1 cellular context compared by ENCODE assay signal in the genomic region with DNA sequence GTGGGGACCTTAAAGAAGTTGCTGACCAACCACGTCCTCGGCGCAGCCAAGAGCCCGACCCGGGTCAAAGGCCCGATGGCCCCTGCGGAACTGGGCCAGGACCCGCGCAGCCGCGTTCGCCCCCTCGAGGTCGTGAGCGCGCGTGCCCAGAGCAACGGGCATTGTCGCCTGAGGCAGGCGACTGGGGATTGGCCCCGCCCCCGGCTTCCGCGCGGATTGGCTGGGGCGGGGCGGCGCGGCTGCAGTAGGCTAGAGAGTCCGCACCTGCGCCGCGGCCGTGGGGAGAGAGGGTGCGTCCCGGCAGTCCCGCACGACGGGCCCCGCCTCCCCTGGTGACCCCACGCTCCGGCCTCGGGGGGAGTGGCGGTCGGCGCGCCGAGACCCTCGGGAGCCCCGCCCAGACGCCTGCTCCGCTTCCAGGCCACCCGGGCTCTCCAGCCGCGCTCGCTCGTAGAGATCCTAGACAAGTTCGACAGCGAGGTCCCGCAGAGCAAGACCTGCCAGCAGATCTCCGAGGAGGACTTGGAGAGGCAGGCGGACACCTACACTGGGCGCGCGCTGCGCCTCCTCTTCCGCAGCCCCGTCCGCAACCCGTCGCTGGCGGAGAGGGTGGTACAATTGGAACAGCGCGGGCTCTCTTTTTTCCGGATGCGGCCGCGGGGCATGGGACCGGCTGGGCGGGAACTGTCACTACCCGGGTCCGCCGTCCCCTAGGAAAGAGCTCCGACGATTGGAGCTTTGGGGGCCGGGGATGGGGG.
A peak's percentile ranks its signal among the peaks of the same experiment; 100 is the strongest.
TF ChIP-seq lines count a peak whose summit lies in the region.

No MANE protein-coding gene starts in this region.

TF ChIP-seq in K562, 482 proteins besides CTCF, POLR2A, EP300 and RAD21 (continued from another document and continues in another):
- TF ChIP-seq, protein P1, sequence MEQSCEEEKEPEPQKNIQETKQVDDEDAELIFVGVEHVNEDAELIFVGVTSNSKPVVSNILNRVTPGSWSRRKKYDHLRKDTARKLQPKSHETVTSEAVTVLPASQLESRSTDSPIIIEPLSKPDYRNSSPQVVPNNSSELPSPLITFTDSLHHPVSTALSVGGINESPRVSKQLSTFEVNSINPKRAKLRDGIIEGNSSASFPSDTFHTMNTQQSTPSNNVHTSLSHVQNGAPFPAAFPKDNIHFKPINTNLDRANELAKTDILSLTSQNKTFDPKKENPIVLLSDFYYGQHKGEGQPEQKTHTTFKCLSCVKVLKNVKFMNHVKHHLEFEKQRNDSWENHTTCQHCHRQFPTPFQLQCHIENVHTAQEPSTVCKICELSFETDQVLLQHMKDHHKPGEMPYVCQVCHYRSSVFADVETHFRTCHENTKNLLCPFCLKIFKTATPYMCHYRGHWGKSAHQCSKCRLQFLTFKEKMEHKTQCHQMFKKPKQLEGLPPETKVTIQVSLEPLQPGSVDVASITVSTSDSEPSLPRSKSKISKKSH (CRISPR knock-in tag; IDR thresholded peaks at IDR 0.05), result no peak
- peak in 1 of 2 experiments; percentile 44; a peak in 1 of 4 replicates for TF ChIP-seq ETV6 (IDR thresholded peaks at IDR 0.05; ENCODE audit: borderline replicate concordance in 1 of 2, low read depth in 2 of 2, low read length in 1 of 2)
- no peak for TF ChIP-seq ETV6 (CRISPR knock-in tag; IDR thresholded peaks at IDR 0.05; ENCODE audit: borderline replicate concordance)
- no peak for TF ChIP-seq BRCA1 (IDR thresholded peaks at IDR 0.05)
- TF ChIP-seq BRCA1 (CRISPR knock-in tag; IDR thresholded peaks at IDR 0.05), result no peak
- no peak for TF ChIP-seq TBP (optimal IDR thresholded peaks at IDR 0.05; ENCODE audit: low read depth, low read length)
- TF ChIP-seq KHSRP (IDR thresholded peaks at IDR 0.05), result no peak
- TF ChIP-seq, protein P2, sequence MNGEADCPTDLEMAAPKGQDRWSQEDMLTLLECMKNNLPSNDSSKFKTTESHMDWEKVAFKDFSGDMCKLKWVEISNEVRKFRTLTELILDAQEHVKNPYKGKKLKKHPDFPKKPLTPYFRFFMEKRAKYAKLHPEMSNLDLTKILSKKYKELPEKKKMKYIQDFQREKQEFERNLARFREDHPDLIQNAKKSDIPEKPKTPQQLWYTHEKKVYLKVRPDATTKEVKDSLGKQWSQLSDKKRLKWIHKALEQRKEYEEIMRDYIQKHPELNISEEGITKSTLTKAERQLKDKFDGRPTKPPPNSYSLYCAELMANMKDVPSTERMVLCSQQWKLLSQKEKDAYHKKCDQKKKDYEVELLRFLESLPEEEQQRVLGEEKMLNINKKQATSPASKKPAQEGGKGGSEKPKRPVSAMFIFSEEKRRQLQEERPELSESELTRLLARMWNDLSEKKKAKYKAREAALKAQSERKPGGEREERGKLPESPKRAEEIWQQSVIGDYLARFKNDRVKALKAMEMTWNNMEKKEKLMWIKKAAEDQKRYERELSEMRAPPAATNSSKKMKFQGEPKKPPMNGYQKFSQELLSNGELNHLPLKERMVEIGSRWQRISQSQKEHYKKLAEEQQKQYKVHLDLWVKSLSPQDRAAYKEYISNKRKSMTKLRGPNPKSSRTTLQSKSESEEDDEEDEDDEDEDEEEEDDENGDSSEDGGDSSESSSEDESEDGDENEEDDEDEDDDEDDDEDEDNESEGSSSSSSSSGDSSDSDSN (IDR thresholded peaks at IDR 0.05; ENCODE audit: borderline replicate concordance in 1 of 2, low read depth in 2 of 2, low read length in 2 of 2), result no peak
- TF ChIP-seq, protein P3, sequence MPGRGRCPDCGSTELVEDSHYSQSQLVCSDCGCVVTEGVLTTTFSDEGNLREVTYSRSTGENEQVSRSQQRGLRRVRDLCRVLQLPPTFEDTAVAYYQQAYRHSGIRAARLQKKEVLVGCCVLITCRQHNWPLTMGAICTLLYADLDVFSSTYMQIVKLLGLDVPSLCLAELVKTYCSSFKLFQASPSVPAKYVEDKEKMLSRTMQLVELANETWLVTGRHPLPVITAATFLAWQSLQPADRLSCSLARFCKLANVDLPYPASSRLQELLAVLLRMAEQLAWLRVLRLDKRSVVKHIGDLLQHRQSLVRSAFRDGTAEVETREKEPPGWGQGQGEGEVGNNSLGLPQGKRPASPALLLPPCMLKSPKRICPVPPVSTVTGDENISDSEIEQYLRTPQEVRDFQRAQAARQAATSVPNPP (IDR thresholded peaks at IDR 0.05; ENCODE audit: borderline replicate concordance, insufficient read depth, insufficient read length), result no peak
- TF ChIP-seq, protein P4, sequence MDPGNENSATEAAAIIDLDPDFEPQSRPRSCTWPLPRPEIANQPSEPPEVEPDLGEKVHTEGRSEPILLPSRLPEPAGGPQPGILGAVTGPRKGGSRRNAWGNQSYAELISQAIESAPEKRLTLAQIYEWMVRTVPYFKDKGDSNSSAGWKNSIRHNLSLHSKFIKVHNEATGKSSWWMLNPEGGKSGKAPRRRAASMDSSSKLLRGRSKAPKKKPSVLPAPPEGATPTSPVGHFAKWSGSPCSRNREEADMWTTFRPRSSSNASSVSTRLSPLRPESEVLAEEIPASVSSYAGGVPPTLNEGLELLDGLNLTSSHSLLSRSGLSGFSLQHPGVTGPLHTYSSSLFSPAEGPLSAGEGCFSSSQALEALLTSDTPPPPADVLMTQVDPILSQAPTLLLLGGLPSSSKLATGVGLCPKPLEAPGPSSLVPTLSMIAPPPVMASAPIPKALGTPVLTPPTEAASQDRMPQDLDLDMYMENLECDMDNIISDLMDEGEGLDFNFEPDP (CRISPR knock-in tag; IDR thresholded peaks at IDR 0.05), result no peak
- TF ChIP-seq ZNF384 (IDR thresholded peaks at IDR 0.05; ENCODE audit: low read depth, low read length), result peak; percentile 38; the same call in 1 of the 2 replicates
- TF ChIP-seq MBD2 (IDR thresholded peaks at IDR 0.05; ENCODE audit: borderline replicate concordance, low read depth), result no peak
- no peak for TF ChIP-seq MECOM (CRISPR knock-in tag; IDR thresholded peaks at IDR 0.05)
- TF ChIP-seq TAF1 (IDR thresholded peaks at IDR 0.05; ENCODE audit: control insufficient read depth, extremely low read depth, insufficient read depth, low read length, severe bottlenecking), result no peak
- TF ChIP-seq MAZ (CRISPR knock-in tag; conservative IDR thresholded peaks at IDR 0.05 in 1 of 2, IDR thresholded peaks at IDR 0.05 in 1 of 2), result no peak
- TF ChIP-seq ZNF589 (CRISPR knock-in tag; IDR thresholded peaks at IDR 0.05; ENCODE audit: low read depth), result no peak
- no peak for TF ChIP-seq ZNF274 (IDR thresholded peaks at IDR 0.05; ENCODE audit: borderline replicate concordance, low read depth, low read length)
- TF ChIP-seq, protein P5, sequence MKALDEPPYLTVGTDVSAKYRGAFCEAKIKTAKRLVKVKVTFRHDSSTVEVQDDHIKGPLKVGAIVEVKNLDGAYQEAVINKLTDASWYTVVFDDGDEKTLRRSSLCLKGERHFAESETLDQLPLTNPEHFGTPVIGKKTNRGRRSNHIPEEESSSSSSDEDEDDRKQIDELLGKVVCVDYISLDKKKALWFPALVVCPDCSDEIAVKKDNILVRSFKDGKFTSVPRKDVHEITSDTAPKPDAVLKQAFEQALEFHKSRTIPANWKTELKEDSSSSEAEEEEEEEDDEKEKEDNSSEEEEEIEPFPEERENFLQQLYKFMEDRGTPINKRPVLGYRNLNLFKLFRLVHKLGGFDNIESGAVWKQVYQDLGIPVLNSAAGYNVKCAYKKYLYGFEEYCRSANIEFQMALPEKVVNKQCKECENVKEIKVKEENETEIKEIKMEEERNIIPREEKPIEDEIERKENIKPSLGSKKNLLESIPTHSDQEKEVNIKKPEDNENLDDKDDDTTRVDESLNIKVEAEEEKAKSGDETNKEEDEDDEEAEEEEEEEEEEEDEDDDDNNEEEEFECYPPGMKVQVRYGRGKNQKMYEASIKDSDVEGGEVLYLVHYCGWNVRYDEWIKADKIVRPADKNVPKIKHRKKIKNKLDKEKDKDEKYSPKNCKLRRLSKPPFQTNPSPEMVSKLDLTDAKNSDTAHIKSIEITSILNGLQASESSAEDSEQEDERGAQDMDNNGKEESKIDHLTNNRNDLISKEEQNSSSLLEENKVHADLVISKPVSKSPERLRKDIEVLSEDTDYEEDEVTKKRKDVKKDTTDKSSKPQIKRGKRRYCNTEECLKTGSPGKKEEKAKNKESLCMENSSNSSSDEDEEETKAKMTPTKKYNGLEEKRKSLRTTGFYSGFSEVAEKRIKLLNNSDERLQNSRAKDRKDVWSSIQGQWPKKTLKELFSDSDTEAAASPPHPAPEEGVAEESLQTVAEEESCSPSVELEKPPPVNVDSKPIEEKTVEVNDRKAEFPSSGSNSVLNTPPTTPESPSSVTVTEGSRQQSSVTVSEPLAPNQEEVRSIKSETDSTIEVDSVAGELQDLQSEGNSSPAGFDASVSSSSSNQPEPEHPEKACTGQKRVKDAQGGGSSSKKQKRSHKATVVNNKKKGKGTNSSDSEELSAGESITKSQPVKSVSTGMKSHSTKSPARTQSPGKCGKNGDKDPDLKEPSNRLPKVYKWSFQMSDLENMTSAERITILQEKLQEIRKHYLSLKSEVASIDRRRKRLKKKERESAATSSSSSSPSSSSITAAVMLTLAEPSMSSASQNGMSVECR (CRISPR knock-in tag; IDR thresholded peaks at IDR 0.05), result no peak
- TF ChIP-seq ADNP (tag; IDR thresholded peaks at IDR 0.05), result no peak
- TF ChIP-seq, protein P6, sequence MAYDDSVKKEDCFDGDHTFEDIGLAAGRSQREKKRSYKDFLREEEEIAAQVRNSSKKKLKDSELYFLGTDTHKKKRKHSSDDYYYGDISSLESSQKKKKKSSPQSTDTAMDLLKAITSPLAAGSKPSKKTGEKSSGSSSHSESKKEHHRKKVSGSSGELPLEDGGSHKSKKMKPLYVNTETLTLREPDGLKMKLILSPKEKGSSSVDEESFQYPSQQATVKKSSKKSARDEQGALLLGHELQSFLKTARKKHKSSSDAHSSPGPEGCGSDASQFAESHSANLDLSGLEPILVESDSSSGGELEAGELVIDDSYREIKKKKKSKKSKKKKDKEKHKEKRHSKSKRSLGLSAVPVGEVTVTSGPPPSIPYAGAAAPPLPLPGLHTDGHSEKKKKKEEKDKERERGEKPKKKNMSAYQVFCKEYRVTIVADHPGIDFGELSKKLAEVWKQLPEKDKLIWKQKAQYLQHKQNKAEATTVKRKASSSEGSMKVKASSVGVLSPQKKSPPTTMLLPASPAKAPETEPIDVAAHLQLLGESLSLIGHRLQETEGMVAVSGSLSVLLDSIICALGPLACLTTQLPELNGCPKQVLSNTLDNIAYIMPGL (CRISPR knock-in tag; IDR thresholded peaks at IDR 0.05), result peak; percentile 92
- no peak for TF ChIP-seq GTF2A2 (tag; IDR thresholded peaks at IDR 0.05)
- TF ChIP-seq, protein P7, sequence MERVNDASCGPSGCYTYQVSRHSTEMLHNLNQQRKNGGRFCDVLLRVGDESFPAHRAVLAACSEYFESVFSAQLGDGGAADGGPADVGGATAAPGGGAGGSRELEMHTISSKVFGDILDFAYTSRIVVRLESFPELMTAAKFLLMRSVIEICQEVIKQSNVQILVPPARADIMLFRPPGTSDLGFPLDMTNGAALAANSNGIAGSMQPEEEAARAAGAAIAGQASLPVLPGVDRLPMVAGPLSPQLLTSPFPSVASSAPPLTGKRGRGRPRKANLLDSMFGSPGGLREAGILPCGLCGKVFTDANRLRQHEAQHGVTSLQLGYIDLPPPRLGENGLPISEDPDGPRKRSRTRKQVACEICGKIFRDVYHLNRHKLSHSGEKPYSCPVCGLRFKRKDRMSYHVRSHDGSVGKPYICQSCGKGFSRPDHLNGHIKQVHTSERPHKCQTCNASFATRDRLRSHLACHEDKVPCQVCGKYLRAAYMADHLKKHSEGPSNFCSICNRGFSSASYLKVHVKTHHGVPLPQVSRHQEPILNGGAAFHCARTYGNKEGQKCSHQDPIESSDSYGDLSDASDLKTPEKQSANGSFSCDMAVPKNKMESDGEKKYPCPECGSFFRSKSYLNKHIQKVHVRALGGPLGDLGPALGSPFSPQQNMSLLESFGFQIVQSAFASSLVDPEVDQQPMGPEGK (CRISPR knock-in tag; IDR thresholded peaks at IDR 0.05; ENCODE audit: borderline replicate concordance), result no peak
- TF ChIP-seq MED1 (CRISPR knock-in tag; IDR thresholded peaks at IDR 0.05; ENCODE audit: borderline replicate concordance), result no peak
- TF ChIP-seq, protein P8, sequence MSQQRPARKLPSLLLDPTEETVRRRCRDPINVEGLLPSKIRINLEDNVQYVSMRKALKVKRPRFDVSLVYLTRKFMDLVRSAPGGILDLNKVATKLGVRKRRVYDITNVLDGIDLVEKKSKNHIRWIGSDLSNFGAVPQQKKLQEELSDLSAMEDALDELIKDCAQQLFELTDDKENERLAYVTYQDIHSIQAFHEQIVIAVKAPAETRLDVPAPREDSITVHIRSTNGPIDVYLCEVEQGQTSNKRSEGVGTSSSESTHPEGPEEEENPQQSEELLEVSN (IDR thresholded peaks at IDR 0.05; ENCODE audit: borderline replicate concordance in 1 of 2, extremely low read depth in 1 of 2, insufficient read depth in 1 of 2, insufficient read length in 1 of 2, low read depth in 1 of 2, low read length in 1 of 2, poor library complexity in 1 of 2, severe bottlenecking in 1 of 2), result peak in 1 of 2 experiments; percentile 100
- TF ChIP-seq ZNF445 (CRISPR knock-in tag; IDR thresholded peaks at IDR 0.05; ENCODE audit: low read depth), result no peak
- TF ChIP-seq, protein P9, sequence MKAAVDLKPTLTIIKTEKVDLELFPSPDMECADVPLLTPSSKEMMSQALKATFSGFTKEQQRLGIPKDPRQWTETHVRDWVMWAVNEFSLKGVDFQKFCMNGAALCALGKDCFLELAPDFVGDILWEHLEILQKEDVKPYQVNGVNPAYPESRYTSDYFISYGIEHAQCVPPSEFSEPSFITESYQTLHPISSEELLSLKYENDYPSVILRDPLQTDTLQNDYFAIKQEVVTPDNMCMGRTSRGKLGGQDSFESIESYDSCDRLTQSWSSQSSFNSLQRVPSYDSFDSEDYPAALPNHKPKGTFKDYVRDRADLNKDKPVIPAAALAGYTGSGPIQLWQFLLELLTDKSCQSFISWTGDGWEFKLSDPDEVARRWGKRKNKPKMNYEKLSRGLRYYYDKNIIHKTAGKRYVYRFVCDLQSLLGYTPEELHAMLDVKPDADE (conservative IDR thresholded peaks at IDR 0.05; ENCODE audit: control insufficient read depth, low read depth, low read length), result no peak
- TF ChIP-seq, protein P10, sequence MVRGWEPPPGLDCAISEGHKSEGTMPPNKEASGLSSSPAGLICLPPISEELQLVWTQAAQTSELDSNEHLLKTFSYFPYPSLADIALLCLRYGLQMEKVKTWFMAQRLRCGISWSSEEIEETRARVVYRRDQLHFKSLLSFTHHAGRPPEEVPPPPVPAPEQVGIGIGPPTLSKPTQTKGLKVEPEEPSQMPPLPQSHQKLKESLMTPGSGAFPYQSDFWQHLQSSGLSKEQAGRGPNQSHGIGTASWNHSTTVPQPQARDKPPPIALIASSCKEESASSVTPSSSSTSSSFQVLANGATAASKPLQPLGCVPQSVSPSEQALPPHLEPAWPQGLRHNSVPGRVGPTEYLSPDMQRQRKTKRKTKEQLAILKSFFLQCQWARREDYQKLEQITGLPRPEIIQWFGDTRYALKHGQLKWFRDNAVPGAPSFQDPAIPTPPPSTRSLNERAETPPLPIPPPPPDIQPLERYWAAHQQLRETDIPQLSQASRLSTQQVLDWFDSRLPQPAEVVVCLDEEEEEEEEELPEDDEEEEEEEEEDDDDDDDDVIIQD (CRISPR knock-in tag; IDR thresholded peaks at IDR 0.05), result no peak
- TF ChIP-seq, protein P11, sequence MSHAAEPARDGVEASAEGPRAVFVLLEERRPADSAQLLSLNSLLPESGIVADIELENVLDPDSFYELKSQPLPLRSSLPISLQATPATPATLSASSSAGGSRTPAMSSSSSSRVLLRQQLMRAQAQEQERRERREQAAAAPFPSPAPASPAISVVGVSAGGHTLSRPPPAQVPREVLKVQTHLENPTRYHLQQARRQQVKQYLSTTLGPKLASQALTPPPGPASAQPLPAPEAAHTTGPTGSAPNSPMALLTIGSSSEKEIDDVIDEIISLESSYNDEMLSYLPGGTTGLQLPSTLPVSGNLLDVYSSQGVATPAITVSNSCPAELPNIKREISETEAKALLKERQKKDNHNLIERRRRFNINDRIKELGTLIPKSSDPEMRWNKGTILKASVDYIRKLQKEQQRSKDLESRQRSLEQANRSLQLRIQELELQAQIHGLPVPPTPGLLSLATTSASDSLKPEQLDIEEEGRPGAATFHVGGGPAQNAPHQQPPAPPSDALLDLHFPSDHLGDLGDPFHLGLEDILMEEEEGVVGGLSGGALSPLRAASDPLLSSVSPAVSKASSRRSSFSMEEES (CRISPR knock-in tag; IDR thresholded peaks at IDR 0.05), result no peak
- no peak for TF ChIP-seq MIER1 (IDR thresholded peaks at IDR 0.05; ENCODE audit: low read depth)
